ENCODE assay signal across 17 cellular contexts in genomic region chr6:163983601-163984445, GRCh38.
DNase-seq lines count a peak whose midpoint lies in the region; ATAC-seq, FAIRE-seq and TF ChIP-seq lines count a peak whose summit lies in the region.
"Had no signal": no experiment of that assay in that cellular context is flagged by ENCODE, and none has a peak within 500 bp of the region (broad histone marks: within the 10 kb centered on the region; RNA-seq: fewer than 3 reads in every experiment).

No MANE protein-coding gene starts in this region.

- no peak overlapping the region for H3K4me3 Mint-ChIP-seq in stimulated activated effector memory CD8-positive, alpha-beta T cell treated with anti-CD3 and anti-CD28 coated beads, Interleukin-12 subunit alpha, Interleukin-12 subunit beta, amount 100 ng/mL, for 72 hours
- H3K4me3 Mint-ChIP-seq: activated naive CD8-positive, alpha-beta T cell treated with anti-CD3 and anti-CD28 coated beads, Interleukin-2, amount 10 ng/mL, durations not matched to agents 7 days and 5 days had no signal

- no peaks in the 10 kb centered on the region for H4K20me1 ChIP-seq in HepG2 (ENCODE audit: insufficient read depth, low read length)

- no peaks in the 10 kb centered on the region for H3K4me1 ChIP-seq in HepG2 (ENCODE audit: insufficient read depth, low read length)

- no peak overlapping the region for H3K4me2 ChIP-seq in HepG2 (ENCODE audit: low read depth, low read length)
- H3K4me2 ChIP-seq: smooth muscle cell had no signal

- H3K4me3 ChIP-seq in HepG2 (replicated peaks in 1 of 3; ENCODE audit: insufficient read depth in 1 of 3, low read depth in 2 of 3, low read length in 3 of 3), result no peak overlapping the region
- H3K4me3 ChIP-seq: mucosa of descending colon, smooth muscle cell had no signal

- CTCF ChIA-PET in HepG2 (lab: Yijun Ruan, JAX; ENCODE audit: low intra/inter-chr PET ratio, low total read pairs), result no interaction called here

- H2AFZ ChIP-seq in HepG2 (ENCODE audit: low read length), result no peak overlapping the region

- no peak overlapping the region for H3K9ac ChIP-seq in HepG2 (ENCODE audit: insufficient read depth, low read depth, low read length)

- no peak for FAIRE-seq in HepG2 (lab: Jason Lieb, UNC)
- FAIRE-seq: D721Med, H54 had no signal

- DNase-seq in head of caudate nucleus (peak in 27 of 42 donors; percentile 15 to 76 (median 39)), AG08396 (ENCODE audit: low spot score) (no peak), HepG2 (ENCODE audit: low spot score) (no peak), GM03348 (ENCODE audit: low spot score) (no peak), NCI-H1105 treated with DMSO at 0.1 percent for 48 hours (lab: John Stamatoyannopoulos, UW) (no peak)
- no peak for DNase-seq in stimulated activated effector memory CD8-positive, alpha-beta T cell treated with anti-CD3 and anti-CD28 coated beads, Interleukin-12 subunit alpha, Interleukin-12 subunit beta, amount 100 ng/mL, for 72 hours (ENCODE audit: low spot score in 2 of 2)
- DNase-seq: activated CD4-positive, alpha-beta T cell treated with anti-CD3 and anti-CD28 coated beads for 4 hours; activated naive CD8-positive, alpha-beta T cell treated with anti-CD3 and anti-CD28 coated beads, Interleukin-2, amount 10 ng/mL, durations not matched to agents 7 days and 5 days; effector memory CD4-positive, alpha-beta T cell; mucosa of descending colon; NCI-H526 treated with DMSO at 0.1 percent for 48 hours had no signal

- H3K9me3 Mint-ChIP-seq in stimulated activated effector memory CD8-positive, alpha-beta T cell treated with anti-CD3 and anti-CD28 coated beads, Interleukin-12 subunit alpha, Interleukin-12 subunit beta, amount 100 ng/mL, for 72 hours, result no peaks in the 10 kb centered on the region
- H3K9me3 Mint-ChIP-seq: activated naive CD8-positive, alpha-beta T cell treated with anti-CD3 and anti-CD28 coated beads, Interleukin-2, amount 10 ng/mL, durations not matched to agents 7 days and 5 days had no signal

- TF ChIP-seq POLR2A in HepG2 (IDR thresholded peaks at IDR 0.05; ENCODE audit: insufficient read depth in 1 of 2, low read depth in 2 of 2, low read length in 2 of 2), result no peak

- TF ChIP-seq EP300 in HepG2 (IDR thresholded peaks at IDR 0.05; ENCODE audit: low read depth in 2 of 2, low read length in 2 of 2) (no peak), HepG2 (CRISPR knock-in tag; IDR thresholded peaks at IDR 0.05; ENCODE audit: borderline replicate concordance) (no peak)

- no peak overlapping the region for H3K27ac ChIP-seq in HepG2 (ENCODE audit: extremely low read length, insufficient read depth, low read length)
- H3K27ac ChIP-seq: HL-60 had no signal

- peak; percentile 47 for ATAC-seq in GM21367 (IDR thresholded peaks at IDR 0.05; ENCODE audit: unreplicated experiment)
- ATAC-seq in HG03565 (IDR thresholded peaks at IDR 0.05; ENCODE audit: unreplicated experiment), result peak; percentile 21
- peak; percentile 49 for ATAC-seq in stimulated activated effector memory CD8-positive, alpha-beta T cell treated with anti-CD3 and anti-CD28 coated beads, Interleukin-12 subunit alpha, Interleukin-12 subunit beta, amount 100 ng/mL, for 72 hours
- no peak for ATAC-seq in HepG2
- ATAC-seq: mucosa of descending colon had no signal

- H3K36me3 Mint-ChIP-seq in stimulated activated effector memory CD8-positive, alpha-beta T cell treated with anti-CD3 and anti-CD28 coated beads, Interleukin-12 subunit alpha, Interleukin-12 subunit beta, amount 100 ng/mL, for 72 hours, result no peaks in the 10 kb centered on the region
- H3K36me3 Mint-ChIP-seq: activated naive CD8-positive, alpha-beta T cell treated with anti-CD3 and anti-CD28 coated beads, Interleukin-2, amount 10 ng/mL, durations not matched to agents 7 days and 5 days had no signal

- no TSS peak for BruUV-seq in HepG2 (replicated peaks; lab: Mats Ljungman, UMichigan)

- no peak overlapping the region for H3K27ac Mint-ChIP-seq in stimulated activated effector memory CD8-positive, alpha-beta T cell treated with anti-CD3 and anti-CD28 coated beads, Interleukin-12 subunit alpha, Interleukin-12 subunit beta, amount 100 ng/mL, for 72 hours
- H3K27ac Mint-ChIP-seq: activated naive CD8-positive, alpha-beta T cell treated with anti-CD3 and anti-CD28 coated beads, Interleukin-2, amount 10 ng/mL, durations not matched to agents 7 days and 5 days had no signal

- H3K9me3 ChIP-seq in HepG2 (ENCODE audit: low read length), result no peaks in the 10 kb centered on the region

- H3K36me3 ChIP-seq in HepG2 (replicated peaks in 1 of 2; ENCODE audit: control insufficient read depth in 1 of 2, insufficient read depth in 2 of 2, low read length in 2 of 2), result no peaks in the 10 kb centered on the region

- intact Hi-C loops in head of caudate nucleus (cut with DNase I), result no loop called here
- intact Hi-C loops in HepG2 (cut with micrococcal nuclease; ENCODE audit: unreplicated experiment), result no loop called here

- no peak for TF ChIP-seq CTCF in HepG2 (CRISPR knock-in tag; IDR thresholded peaks at IDR 0.05)

- no peaks in the 10 kb centered on the region for H3K79me2 ChIP-seq in HepG2 (ENCODE audit: insufficient read depth, low read length)

- in situ Hi-C loops in HepG2 (cut with HindIII; ENCODE audit: extremely low pct_ligation_motif_present, low pct_unique_long_range_greater_than_20kb), result no loop called here

- H3K4me1 Mint-ChIP-seq in stimulated activated effector memory CD8-positive, alpha-beta T cell treated with anti-CD3 and anti-CD28 coated beads, Interleukin-12 subunit alpha, Interleukin-12 subunit beta, amount 100 ng/mL, for 72 hours, result peaks cover 10% of the 10 kb centered on the region

- no peaks in the 10 kb centered on the region for H3K27me3 ChIP-seq in HepG2 (ENCODE audit: control insufficient read depth in 1 of 2, insufficient read depth in 2 of 2, low read length in 2 of 2)

- 38% methylated on average over 16 of the region's 16 CpGs for WGBS in HepG2 (ENCODE audit: low lambda C conversion rate)

- TF ChIP-seq RAD21 in HepG2 (CRISPR knock-in tag; IDR thresholded peaks at IDR 0.05), result no peak

- POLR2A ChIA-PET in HepG2 (lab: Yijun Ruan, JAX), result no interaction called here

TF ChIP-seq in HepG2, 621 proteins besides CTCF, POLR2A, EP300 and RAD21 (continues in another document):
- TF ChIP-seq NFYB (CRISPR knock-in tag; IDR thresholded peaks at IDR 0.05) (no peak), ZNF567 (CRISPR knock-in tag; IDR thresholded peaks at IDR 0.05; ENCODE audit: borderline replicate concordance) (no peak), ZBTB20 (CRISPR knock-in tag; IDR thresholded peaks at IDR 0.05; ENCODE audit: borderline replicate concordance, low read depth) (no peak), ZNF747 (CRISPR knock-in tag; IDR thresholded peaks at IDR 0.05; ENCODE audit: borderline replicate concordance) (no peak), REPIN1 (CRISPR knock-in tag; IDR thresholded peaks at IDR 0.05; ENCODE audit: borderline replicate concordance, low read depth) (no peak), ZNF569 (CRISPR knock-in tag; IDR thresholded peaks at IDR 0.05; ENCODE audit: borderline replicate concordance) (no peak), HOMEZ (CRISPR knock-in tag; IDR thresholded peaks at IDR 0.05; ENCODE audit: low read depth) (no peak), ELF4 (CRISPR knock-in tag; IDR thresholded peaks at IDR 0.05; ENCODE audit: borderline replicate concordance) (no peak), MZF1 (CRISPR knock-in tag; IDR thresholded peaks at IDR 0.05; ENCODE audit: borderline replicate concordance) (no peak), PBX3 (CRISPR knock-in tag; IDR thresholded peaks at IDR 0.05; ENCODE audit: borderline replicate concordance) (no peak), ATM (IDR thresholded peaks at IDR 0.05; ENCODE audit: borderline replicate concordance) (no peak), ZNF703 (CRISPR knock-in tag; IDR thresholded peaks at IDR 0.05; ENCODE audit: borderline replicate concordance) (no peak)
- TF ChIP-seq, protein P1, sequence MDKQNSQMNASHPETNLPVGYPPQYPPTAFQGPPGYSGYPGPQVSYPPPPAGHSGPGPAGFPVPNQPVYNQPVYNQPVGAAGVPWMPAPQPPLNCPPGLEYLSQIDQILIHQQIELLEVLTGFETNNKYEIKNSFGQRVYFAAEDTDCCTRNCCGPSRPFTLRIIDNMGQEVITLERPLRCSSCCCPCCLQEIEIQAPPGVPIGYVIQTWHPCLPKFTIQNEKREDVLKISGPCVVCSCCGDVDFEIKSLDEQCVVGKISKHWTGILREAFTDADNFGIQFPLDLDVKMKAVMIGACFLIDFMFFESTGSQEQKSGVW (CRISPR knock-in tag; IDR thresholded peaks at IDR 0.05; ENCODE audit: borderline replicate concordance), result no peak
- TF ChIP-seq, protein P2, sequence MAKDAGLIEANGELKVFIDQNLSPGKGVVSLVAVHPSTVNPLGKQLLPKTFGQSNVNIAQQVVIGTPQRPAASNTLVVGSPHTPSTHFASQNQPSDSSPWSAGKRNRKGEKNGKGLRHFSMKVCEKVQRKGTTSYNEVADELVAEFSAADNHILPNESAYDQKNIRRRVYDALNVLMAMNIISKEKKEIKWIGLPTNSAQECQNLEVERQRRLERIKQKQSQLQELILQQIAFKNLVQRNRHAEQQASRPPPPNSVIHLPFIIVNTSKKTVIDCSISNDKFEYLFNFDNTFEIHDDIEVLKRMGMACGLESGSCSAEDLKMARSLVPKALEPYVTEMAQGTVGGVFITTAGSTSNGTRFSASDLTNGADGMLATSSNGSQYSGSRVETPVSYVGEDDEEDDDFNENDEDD (CRISPR knock-in tag; IDR thresholded peaks at IDR 0.05; ENCODE audit: borderline replicate concordance), result no peak

Comparison
In these comparisons a context has a peak if more than half of its experiments do, and no peak if none do; other contexts are left out.
1. DNase-seq: peak in head of caudate nucleus (27 of 42); none in stimulated activated effector memory CD8-positive, alpha-beta T cell treated with anti-CD3 and anti-CD28 coated beads, Interleukin-12 subunit alpha, Interleukin-12 subunit beta, amount 100 ng/mL, for 72 hours (0 of 2), AG08396 (single experiment), HepG2 (single experiment), GM03348 (single experiment) and NCI-H1105 treated with DMSO at 0.1 percent for 48 hours (single experiment).